ENCODE assay signal across 17 cellular contexts in genomic region chr12:75446857-75447256, GRCh38. TPM values are rescaled to one million over a fixed set of nuclear protein-coding genes. Genes with fewer than 3 reads are reported as not detected.
DNase-seq lines count a peak whose midpoint lies in the region; ATAC-seq and TF ChIP-seq lines count a peak whose summit lies in the region.
"Had no signal": no experiment of that assay in that cellular context is flagged by ENCODE, and none has a peak within 500 bp of the region (broad histone marks: within the 10 kb centered on the region; RNA-seq: fewer than 3 reads in every experiment).

No MANE protein-coding gene starts in this region.

- H3K27ac Mint-ChIP-seq in progenitor cell of endocrine pancreas: no peak overlapping the region
- H3K27ac Mint-ChIP-seq: activated CD8-positive, alpha-beta T cell treated with anti-CD3 and anti-CD28 coated beads for 36 hours; CD4-positive, alpha-beta memory T cell had no signal

- no peak overlapping the region for H3K4me3 ChIP-seq in RWPE2 (ENCODE audit: severe bottlenecking)
- H3K4me3 ChIP-seq: ascending aorta, heart left ventricle, prostate gland, testis had no signal

- peak; percentile 76 for ATAC-seq in RWPE2 (ENCODE audit: low read depth)
- ATAC-seq in esophagus mucosa: peak; percentile 58
- ATAC-seq in GM18870 (IDR thresholded peaks at IDR 0.05; ENCODE audit: unreplicated experiment): no peak
- ATAC-seq: activated CD8-positive, alpha-beta T cell treated with anti-CD3 and anti-CD28 coated beads for 36 hours; heart left ventricle; left colon had no signal

- peak overlapping the region; percentile 30 for H3K27ac ChIP-seq in RWPE2 (ENCODE audit: poor library complexity, severe bottlenecking)
- H3K27ac ChIP-seq: ascending aorta, heart left ventricle, prostate gland, testis had no signal

- no peak for TF ChIP-seq CTCF in RWPE2 (IDR thresholded peaks at IDR 0.05; ENCODE audit: poor library complexity, severe bottlenecking)
- no peak for TF ChIP-seq CTCF in progenitor cell of endocrine pancreas (IDR thresholded peaks at IDR 0.05; ENCODE audit: unreplicated experiment)

- no peak overlapping the region for H3K4me3 Mint-ChIP-seq in progenitor cell of endocrine pancreas (ENCODE audit: low read depth)
- H3K4me3 Mint-ChIP-seq: activated CD8-positive, alpha-beta T cell treated with anti-CD3 and anti-CD28 coated beads for 36 hours; CD4-positive, alpha-beta memory T cell had no signal

- H3K4me1 Mint-ChIP-seq in progenitor cell of endocrine pancreas (ENCODE audit: low read depth): peaks cover 15% of the 10 kb centered on the region

- H3K27me3 Mint-ChIP-seq in progenitor cell of endocrine pancreas: no peaks in the 10 kb centered on the region
- H3K27me3 Mint-ChIP-seq: activated CD8-positive, alpha-beta T cell treated with anti-CD3 and anti-CD28 coated beads for 36 hours had no signal

- no peaks in the 10 kb centered on the region for H3K36me3 ChIP-seq in RWPE2 (ENCODE audit: low read depth)
- H3K36me3 ChIP-seq: ascending aorta, heart left ventricle, prostate gland had no signal

- peak; percentile 85 for DNase-seq in EH (ENCODE audit: low read depth)
- no peak for DNase-seq in RWPE2 (ENCODE audit: low spot score)
- peak; percentile 64 for DNase-seq in renal cortical epithelial cell (ENCODE audit: low read depth)
- no peak for DNase-seq in NCI-H1092 (lab: John Stamatoyannopoulos, UW)
- DNase-seq in Kasumi-1 (lab: John Stamatoyannopoulos, UW): no peak
- no peak for DNase-seq in progenitor cell of endocrine pancreas (ENCODE audit: low spot score, unreplicated experiment)
- DNase-seq: activated CD8-positive, alpha-beta T cell treated with anti-CD3 and anti-CD28 coated beads for 36 hours; CD4-positive, alpha-beta memory T cell; effector memory CD4-positive, alpha-beta T cell; GDM1; heart left ventricle; left colon; testis had no signal

- H3K9me3 Mint-ChIP-seq in progenitor cell of endocrine pancreas (ENCODE audit: low read depth): peaks cover 3% of the 10 kb centered on the region
- H3K9me3 Mint-ChIP-seq: activated CD8-positive, alpha-beta T cell treated with anti-CD3 and anti-CD28 coated beads for 36 hours had no signal

- no peaks in the 10 kb centered on the region for H3K27me3 ChIP-seq in RWPE2 (ENCODE audit: insufficient read depth, poor library complexity, severe bottlenecking)
- H3K27me3 ChIP-seq: ascending aorta, heart left ventricle, testis had no signal

- H3K36me3 Mint-ChIP-seq in progenitor cell of endocrine pancreas (ENCODE audit: insufficient read depth): no peaks in the 10 kb centered on the region
- H3K36me3 Mint-ChIP-seq: CD4-positive, alpha-beta memory T cell had no signal

- peaks cover 23% of the 10 kb centered on the region for H3K4me1 ChIP-seq in RWPE2 (ENCODE audit: insufficient read depth, poor library complexity, severe bottlenecking)
- H3K4me1 ChIP-seq: ascending aorta, prostate gland, testis had no signal

- no peaks in the 10 kb centered on the region for H3K9me3 ChIP-seq in RWPE2 (ENCODE audit: severe bottlenecking)
- H3K9me3 ChIP-seq: ascending aorta, heart left ventricle, prostate gland, testis had no signal

RNA-seq across cellular contexts. Expression of gene GLIPR1, which starts 33.7 kb away (rescaled TPM):
- total RNA-seq in esophagus mucosa (4.1 TPM), renal cortical epithelial cell (34.4 and 45.3 TPM in 2 replicates), progenitor cell of endocrine pancreas (0.22 and 0.33 TPM in 2 replicates)

RNA-seq across cellular contexts. Expression of gene GLIPR1L2, which starts 56.0 kb away (rescaled TPM):
- 0.24 TPM for total RNA-seq in esophagus mucosa
- total RNA-seq in renal cortical epithelial cell: 0.17 and 0.65 TPM in 2 replicates
- total RNA-seq in progenitor cell of endocrine pancreas: 0.29 and 0.64 TPM in 2 replicates
- total RNA-seq: ascending aorta, left colon had no signal

Comparison
In these comparisons a context has a peak if more than half of its experiments do, and no peak if none do; other contexts are left out.
1. DNase-seq: peak in EH (single experiment) and renal cortical epithelial cell (single experiment); none in RWPE2 (single experiment), NCI-H1092 (single experiment), Kasumi-1 (0 of 2) and progenitor cell of endocrine pancreas (single experiment).